In genomic region chr2:109158237-109158636, GRCh38 we compare ENCODE assay signal across 20 cellular contexts. TPM values are rescaled to one million over a fixed set of nuclear protein-coding genes. Genes with fewer than 3 reads are reported as not detected.
DNase-seq lines count a peak whose midpoint lies in the region; ATAC-seq, FAIRE-seq and TF ChIP-seq lines count a peak whose summit lies in the region.
"Had no signal": no experiment of that assay in that cellular context is flagged by ENCODE, and none has a peak within 500 bp of the region (broad histone marks: within the 10 kb centered on the region; RNA-seq: fewer than 3 reads in every experiment).

No MANE protein-coding gene starts in this region.

- TF ChIP-seq CTCF in HEK293 (tag by site-specific recombination; IDR thresholded peaks at IDR 0.05) = no peak
- no peak for TF ChIP-seq CTCF in bronchial epithelial cell (IDR thresholded peaks at IDR 0.05; ENCODE audit: insufficient read depth, low read length, severe bottlenecking)

- H3K36me3 ChIP-seq in BLaER1 (no peaks in the 10 kb centered on the region), HEK293 (ENCODE audit: control insufficient read depth in 2 of 2, insufficient read depth in 1 of 2, low read length in 2 of 2) (no peaks in the 10 kb centered on the region), bronchial epithelial cell (ENCODE audit: control insufficient read depth, insufficient read depth, low read length) (no peaks in the 10 kb centered on the region)

- no peak for ATAC-seq in GM19035 (IDR thresholded peaks at IDR 0.05; ENCODE audit: unreplicated experiment)
- ATAC-seq: A549; CD8-positive, alpha-beta T cell had no signal

- TF ChIP-seq POLR2A in erythroblast (IDR thresholded peaks at IDR 0.05; ENCODE audit: low read length) = no peak

- peak; percentile 64 for FAIRE-seq in bronchial epithelial cell (lab: Jason Lieb, UNC)
- FAIRE-seq: A549, G401.6, GM12891, GM19239 had no signal

- H3K27me3 ChIP-seq in BLaER1 (no peaks in the 10 kb centered on the region), bronchial epithelial cell (ENCODE audit: control insufficient read depth, insufficient read depth, low read length) (peaks cover 5% of the 10 kb centered on the region)

- peak overlapping the region; percentile 12 for H3K4me2 ChIP-seq in BLaER1
- H3K4me2 ChIP-seq: A549 had no signal

- H3K27ac ChIP-seq in BLaER1 = no peak overlapping the region
- H3K27ac ChIP-seq in HEK293 (ENCODE audit: extremely low read depth, low read depth, low read length) = no peak overlapping the region
- H3K27ac ChIP-seq: 22Rv1, A549, C4-2B had no signal

- no peak overlapping the region for H3K4me3 ChIP-seq in BLaER1
- no peak overlapping the region for H3K4me3 ChIP-seq in HEK293 (ENCODE audit: low read depth, low read length)
- no peak overlapping the region for H3K4me3 ChIP-seq in bronchial epithelial cell (ENCODE audit: low read depth, low read length)
- H3K4me3 ChIP-seq: A549 had no signal

- POLR2A ChIA-PET in HEK293 (lab: Yijun Ruan, JAX) = no interaction called here

- H4K20me1 ChIP-seq in BLaER1 = peaks cover 87% of the 10 kb centered on the region

- H3K4me1 ChIP-seq in BLaER1 = peaks cover 71% of the 10 kb centered on the region
- H3K4me1 ChIP-seq in HEK293 (ENCODE audit: control insufficient read depth, insufficient read depth, low read length) = no peaks in the 10 kb centered on the region
- H3K4me1 ChIP-seq: A549, Caco-2 had no signal

- DNase-seq in bronchial epithelial cell (ENCODE audit: low read depth) (no peak), mesenteric fat pad (ENCODE audit: low spot score) (peak; percentile 69), T-helper 1 cell (no peak), erythroblast (lab: John Stamatoyannopoulos, UW) (no peak)
- DNase-seq: AML-193; Caco-2; Calu3; CD4-positive, alpha-beta T cell; CD8-positive, alpha-beta T cell; DMS79 treated with DMSO at 0.1 percent for 48 hours; GF-D8 had no signal

- no peaks in the 10 kb centered on the region for H3K9me3 ChIP-seq in BLaER1
- H3K9me3 ChIP-seq in HEK293 (ENCODE audit: control insufficient read depth, insufficient read depth, low read depth, low read length) = no peaks in the 10 kb centered on the region
- H3K9me3 ChIP-seq: A549, Caco-2 had no signal

- CTCF ChIA-PET in HEK293 (lab: Yijun Ruan, JAX) = no interaction called here

- H3K9ac ChIP-seq in BLaER1 = no peak overlapping the region

TF ChIP-seq in HEK293, 187 proteins besides CTCF, POLR2A, EP300 and RAD21:
- TF ChIP-seq GLIS1 (tag by site-specific recombination; IDR thresholded peaks at IDR 0.05) (peak; percentile 54; the same call in 1 of the 2 replicates), ZNF280C (tag by site-specific recombination; IDR thresholded peaks at IDR 0.05) (no peak)

RNA-seq across cellular contexts. Expression of gene SH3RF3, which starts 29.2 kb away (rescaled TPM):
- total RNA-seq in bronchial epithelial cell (under 0.01 and 0.51 TPM in 2 replicates), mesenteric fat pad (20.4 TPM)

Comparison
In these comparisons a context has a peak if more than half of its experiments do, and no peak if none do; other contexts are left out.
1. RNA of gene SH3RF3, which starts 29.2 kb away (total RNA-seq): 20.4 TPM in mesenteric fat pad (single experiment); under 0.01 to 0.51 TPM in bronchial epithelial cell; every median in the first group is over 10 times any median in the second.